In the genomic region with DNA sequence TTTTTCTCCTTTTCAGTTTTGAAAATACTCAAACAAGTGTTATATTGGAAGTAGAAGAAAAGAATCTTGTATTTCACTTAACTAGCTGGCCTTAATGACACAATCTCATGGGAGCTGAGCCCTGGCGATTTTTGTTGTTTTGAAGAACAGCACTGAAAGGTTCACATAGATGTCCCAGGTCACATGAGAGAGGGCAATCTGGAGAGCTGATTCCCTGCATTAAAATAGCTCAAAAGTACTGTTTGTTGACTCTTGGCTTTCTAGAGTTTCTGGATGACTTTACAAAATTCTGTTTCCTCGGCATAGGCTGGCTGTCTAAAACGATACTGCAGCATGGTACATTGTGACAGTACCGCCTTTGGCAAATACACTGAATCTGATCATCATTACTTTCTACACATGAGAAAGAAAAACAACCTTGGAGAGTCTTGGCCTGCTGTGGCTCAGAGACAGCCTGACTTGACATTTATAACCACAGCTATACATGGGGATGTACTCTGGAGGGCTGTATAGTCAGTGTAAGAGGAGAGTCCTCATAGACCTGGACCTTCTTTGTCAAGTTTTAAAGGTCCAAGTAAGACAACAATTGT, we compare ENCODE assay signal across 1 cellular context.
TF ChIP-seq lines count a peak whose summit lies in the region.

No MANE protein-coding gene starts in this region.

TF ChIP-seq in GM23338, 12 proteins besides CTCF, POLR2A, EP300 and RAD21 (continued from another document):
- TF ChIP-seq, protein P1, sequence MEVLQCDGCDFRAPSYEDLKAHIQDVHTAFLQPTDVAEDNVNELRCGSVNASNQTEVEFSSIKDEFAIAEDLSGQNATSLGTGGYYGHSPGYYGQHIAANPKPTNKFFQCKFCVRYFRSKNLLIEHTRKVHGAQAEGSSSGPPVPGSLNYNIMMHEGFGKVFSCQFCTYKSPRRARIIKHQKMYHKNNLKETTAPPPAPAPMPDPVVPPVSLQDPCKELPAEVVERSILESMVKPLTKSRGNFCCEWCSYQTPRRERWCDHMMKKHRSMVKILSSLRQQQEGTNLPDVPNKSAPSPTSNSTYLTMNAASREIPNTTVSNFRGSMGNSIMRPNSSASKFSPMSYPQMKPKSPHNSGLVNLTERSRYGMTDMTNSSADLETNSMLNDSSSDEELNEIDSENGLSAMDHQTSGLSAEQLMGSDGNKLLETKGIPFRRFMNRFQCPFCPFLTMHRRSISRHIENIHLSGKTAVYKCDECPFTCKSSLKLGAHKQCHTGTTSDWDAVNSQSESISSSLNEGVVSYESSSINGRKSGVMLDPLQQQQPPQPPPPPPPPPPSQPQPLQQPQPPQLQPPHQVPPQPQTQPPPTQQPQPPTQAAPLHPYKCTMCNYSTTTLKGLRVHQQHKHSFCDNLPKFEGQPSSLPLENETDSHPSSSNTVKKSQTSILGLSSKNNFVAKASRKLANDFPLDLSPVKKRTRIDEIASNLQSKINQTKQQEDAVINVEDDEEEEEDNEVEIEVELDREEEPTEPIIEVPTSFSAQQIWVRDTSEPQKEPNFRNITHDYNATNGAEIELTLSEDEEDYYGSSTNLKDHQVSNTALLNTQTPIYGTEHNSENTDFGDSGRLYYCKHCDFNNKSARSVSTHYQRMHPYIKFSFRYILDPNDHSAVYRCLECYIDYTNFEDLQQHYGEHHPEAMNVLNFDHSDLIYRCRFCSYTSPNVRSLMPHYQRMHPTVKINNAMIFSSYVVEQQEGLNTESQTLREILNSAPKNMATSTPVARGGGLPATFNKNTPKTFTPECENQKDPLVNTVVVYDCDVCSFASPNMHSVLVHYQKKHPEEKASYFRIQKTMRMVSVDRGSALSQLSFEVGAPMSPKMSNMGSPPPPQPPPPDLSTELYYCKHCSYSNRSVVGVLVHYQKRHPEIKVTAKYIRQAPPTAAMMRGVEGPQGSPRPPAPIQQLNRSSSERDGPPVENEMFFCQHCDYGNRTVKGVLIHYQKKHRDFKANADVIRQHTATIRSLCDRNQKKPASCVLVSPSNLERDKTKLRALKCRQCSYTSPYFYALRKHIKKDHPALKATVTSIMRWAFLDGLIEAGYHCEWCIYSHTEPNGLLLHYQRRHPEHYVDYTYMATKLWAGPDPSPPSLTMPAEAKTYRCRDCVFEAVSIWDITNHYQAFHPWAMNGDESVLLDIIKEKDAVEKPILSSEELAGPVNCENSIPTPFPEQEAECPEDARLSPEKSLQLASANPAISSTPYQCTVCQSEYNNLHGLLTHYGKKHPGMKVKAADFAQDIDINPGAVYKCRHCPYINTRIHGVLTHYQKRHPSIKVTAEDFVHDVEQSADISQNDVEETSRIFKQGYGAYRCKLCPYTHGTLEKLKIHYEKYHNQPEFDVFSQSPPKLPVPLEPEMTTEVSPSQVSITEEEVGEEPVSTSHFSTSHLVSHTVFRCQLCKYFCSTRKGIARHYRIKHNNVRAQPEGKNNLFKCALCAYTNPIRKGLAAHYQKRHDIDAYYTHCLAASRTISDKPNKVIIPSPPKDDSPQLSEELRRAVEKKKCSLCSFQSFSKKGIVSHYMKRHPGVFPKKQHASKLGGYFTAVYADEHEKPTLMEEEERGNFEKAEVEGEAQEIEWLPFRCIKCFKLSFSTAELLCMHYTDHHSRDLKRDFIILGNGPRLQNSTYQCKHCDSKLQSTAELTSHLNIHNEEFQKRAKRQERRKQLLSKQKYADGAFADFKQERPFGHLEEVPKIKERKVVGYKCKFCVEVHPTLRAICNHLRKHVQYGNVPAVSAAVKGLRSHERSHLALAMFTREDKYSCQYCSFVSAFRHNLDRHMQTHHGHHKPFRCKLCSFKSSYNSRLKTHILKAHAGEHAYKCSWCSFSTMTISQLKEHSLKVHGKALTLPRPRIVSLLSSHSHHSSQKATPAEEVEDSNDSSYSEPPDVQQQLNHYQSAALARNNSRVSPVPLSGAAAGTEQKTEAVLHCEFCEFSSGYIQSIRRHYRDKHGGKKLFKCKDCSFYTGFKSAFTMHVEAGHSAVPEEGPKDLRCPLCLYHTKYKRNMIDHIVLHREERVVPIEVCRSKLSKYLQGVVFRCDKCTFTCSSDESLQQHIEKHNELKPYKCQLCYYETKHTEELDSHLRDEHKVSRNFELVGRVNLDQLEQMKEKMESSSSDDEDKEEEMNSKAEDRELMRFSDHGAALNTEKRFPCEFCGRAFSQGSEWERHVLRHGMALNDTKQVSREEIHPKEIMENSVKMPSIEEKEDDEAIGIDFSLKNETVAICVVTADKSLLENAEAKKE (CRISPR knock-in tag; IDR thresholded peaks at IDR 0.05) = no peak
- TF ChIP-seq, protein P2, sequence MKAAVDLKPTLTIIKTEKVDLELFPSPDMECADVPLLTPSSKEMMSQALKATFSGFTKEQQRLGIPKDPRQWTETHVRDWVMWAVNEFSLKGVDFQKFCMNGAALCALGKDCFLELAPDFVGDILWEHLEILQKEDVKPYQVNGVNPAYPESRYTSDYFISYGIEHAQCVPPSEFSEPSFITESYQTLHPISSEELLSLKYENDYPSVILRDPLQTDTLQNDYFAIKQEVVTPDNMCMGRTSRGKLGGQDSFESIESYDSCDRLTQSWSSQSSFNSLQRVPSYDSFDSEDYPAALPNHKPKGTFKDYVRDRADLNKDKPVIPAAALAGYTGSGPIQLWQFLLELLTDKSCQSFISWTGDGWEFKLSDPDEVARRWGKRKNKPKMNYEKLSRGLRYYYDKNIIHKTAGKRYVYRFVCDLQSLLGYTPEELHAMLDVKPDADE (IDR thresholded peaks at IDR 0.05) = no peak
- no peak for TF ChIP-seq JUNB (IDR thresholded peaks at IDR 0.05; ENCODE audit: unreplicated experiment)
- no peak for TF ChIP-seq EZH2 (IDR thresholded peaks at IDR 0.05; ENCODE audit: low read depth, unreplicated experiment)
